In genomic region chr3:119637679-119638525, GRCh38 we compare ENCODE assay signal across 9 cellular contexts. TPM values are rescaled to one million over a fixed set of nuclear protein-coding genes. Genes with fewer than 3 reads are reported as not detected.
DNase-seq lines count a peak whose midpoint lies in the region; ATAC-seq and TF ChIP-seq lines count a peak whose summit lies in the region.
"Had no signal": no experiment of that assay in that cellular context is flagged by ENCODE, and none has a peak within 500 bp of the region (broad histone marks: within the 10 kb centered on the region; RNA-seq: fewer than 3 reads in every experiment).

No MANE protein-coding gene starts in this region.

- no peaks in the 10 kb centered on the region for H3K9me3 ChIP-seq in heart right ventricle

- DNase-seq in BJ (ENCODE audit: low read depth) (peak; percentile 87), heart right ventricle (no peak), stromal cell of bone marrow (ENCODE audit: low read depth) (peak; percentile 96), left lobe of liver (ENCODE audit: low spot score) (no peak), HEK293T (ENCODE audit: extremely low spot score) (no peak)
- no peak for DNase-seq in activated CD8-positive, alpha-beta T cell treated with anti-CD3 and anti-CD28 coated beads, Interleukin-2, amount 10 ng/mL, durations not matched to agents 7 days and 5 days

- WGBS in heart right ventricle, 2 donors = 45 to 49% methylated on average over 7 of the region's 7 CpGs

- H3K4me3 ChIP-seq in BJ (ENCODE audit: low read depth, low read length) = no peak overlapping the region
- H3K4me3 ChIP-seq in heart right ventricle = peak overlapping the region in 4 of 10 donors; percentile 4 to 14 (median 10)

- H3K27me3 Mint-ChIP-seq in activated CD8-positive, alpha-beta T cell treated with anti-CD3 and anti-CD28 coated beads, Interleukin-2, amount 10 ng/mL, durations not matched to agents 7 days and 5 days (ENCODE audit: low read depth) = peaks cover under 1% of the 10 kb centered on the region

- peak; percentile 32 for ATAC-seq in GM19351 (IDR thresholded peaks at IDR 0.05; ENCODE audit: unreplicated experiment)
- peak; percentile 45 for ATAC-seq in HG03354 (IDR thresholded peaks at IDR 0.05; ENCODE audit: poor library complexity, severe bottlenecking, unreplicated experiment)
- peak; percentile 34 for ATAC-seq in activated CD8-positive, alpha-beta T cell treated with anti-CD3 and anti-CD28 coated beads, Interleukin-2, amount 10 ng/mL, durations not matched to agents 7 days and 5 days
- peak; percentile 25 to 76 (median 51) for ATAC-seq in heart right ventricle
- ATAC-seq in left lobe of liver = no peak

- no peaks in the 10 kb centered on the region for H3K27me3 ChIP-seq in BJ (ENCODE audit: control insufficient read depth, insufficient read depth, low read length)
- no peaks in the 10 kb centered on the region for H3K27me3 ChIP-seq in heart right ventricle

- H3K27ac ChIP-seq in heart right ventricle = peak overlapping the region; percentile 71 to 94 (median 88)

- TF ChIP-seq CTCF in BJ (IDR thresholded peaks at IDR 0.05; ENCODE audit: insufficient read depth, low read depth, low read length) (no peak), heart right ventricle (IDR thresholded peaks at IDR 0.05) (no peak)

- intact Hi-C loops in heart right ventricle (cut with DNase I) = loop anchor here in 5 of 10 donors (5.0 kb wide), 3 partner anchors 34 to 61 kb away; partner anchors contain the start of genes PLA1A (in 3 of the 5) and ADPRH (in 2 of the 5)

- no peaks in the 10 kb centered on the region for H3K9me3 Mint-ChIP-seq in activated CD8-positive, alpha-beta T cell treated with anti-CD3 and anti-CD28 coated beads, Interleukin-2, amount 10 ng/mL, durations not matched to agents 7 days and 5 days (ENCODE audit: insufficient read depth)

- POLR2A ChIA-PET in BJ (lab: Charles Lee) = interaction anchor here (0.6 kb wide), 1 partner anchor 506 kb away, joined by 4 read pairs; no protein-coding TSS in a partner anchor
- POLR2A ChIA-PET in activated CD8-positive, alpha-beta T cell treated with anti-CD3 and anti-CD28 coated beads, Interleukin-2, amount 10 ng/mL, durations not matched to agents 7 days and 5 days (lab: Charles Lee) = interaction anchor here (1.0 kb wide), 1 partner anchor 9 kb away, joined by 3 read pairs; no protein-coding TSS in a partner anchor
- POLR2A ChIA-PET in HEK293T (lab: Yijun Ruan, JAX) = interaction anchor here (0.7 to 1.5 kb wide), 3 partner anchors 11 to 139 kb away, joined by 3 to 4 read pairs (median 3); partner anchors contain the start of gene TIMMDC1

- no peak overlapping the region for H3K4me3 Mint-ChIP-seq in activated CD8-positive, alpha-beta T cell treated with anti-CD3 and anti-CD28 coated beads, Interleukin-2, amount 10 ng/mL, durations not matched to agents 7 days and 5 days

- peaks cover 31% of the 10 kb centered on the region for H3K36me3 Mint-ChIP-seq in activated CD8-positive, alpha-beta T cell treated with anti-CD3 and anti-CD28 coated beads, Interleukin-2, amount 10 ng/mL, durations not matched to agents 7 days and 5 days (ENCODE audit: low read depth)

- CTCF ChIA-PET in BJ (lab: Yijun Ruan, JAX) = no interaction called here
- CTCF ChIA-PET in activated CD8-positive, alpha-beta T cell treated with anti-CD3 and anti-CD28 coated beads, Interleukin-2, amount 10 ng/mL, durations not matched to agents 7 days and 5 days (lab: Charles Lee) = interaction anchor here (1.0 kb wide), 1 partner anchor 79 kb away, joined by 3 read pairs; no protein-coding TSS in a partner anchor
- CTCF ChIA-PET in HEK293T (lab: Yijun Ruan, JAX) = no interaction called here

- peak overlapping the region; percentile 92 for H3K27ac Mint-ChIP-seq in activated CD8-positive, alpha-beta T cell treated with anti-CD3 and anti-CD28 coated beads, Interleukin-2, amount 10 ng/mL, durations not matched to agents 7 days and 5 days

- peaks cover 12 to 68% (median 56%) of the 10 kb centered on the region in 9 donors for H3K4me1 ChIP-seq in heart right ventricle

- no peaks in the 10 kb centered on the region for H3K36me3 ChIP-seq in BJ (ENCODE audit: control insufficient read depth, insufficient read depth, low read length)
- H3K36me3 ChIP-seq in heart right ventricle = peaks cover 0 to 36% (median 20%) of the 10 kb centered on the region in 9 donors

- H3K4me1 Mint-ChIP-seq in activated CD8-positive, alpha-beta T cell treated with anti-CD3 and anti-CD28 coated beads, Interleukin-2, amount 10 ng/mL, durations not matched to agents 7 days and 5 days (ENCODE audit: low read depth) = peaks cover 31% of the 10 kb centered on the region

TF ChIP-seq in HEK293T, 16 proteins besides CTCF, POLR2A, EP300 and RAD21:
- TF ChIP-seq ELF4 (IDR thresholded peaks at IDR 0.05) (no peak), ZNF384 (IDR thresholded peaks at IDR 0.05) (no peak), L3MBTL2 (conservative IDR thresholded peaks at IDR 0.05) (no peak), TARDBP (IDR thresholded peaks at IDR 0.05) (no peak), HDGF (IDR thresholded peaks at IDR 0.05; ENCODE audit: borderline replicate concordance) (no peak), LEF1 (IDR thresholded peaks at IDR 0.05; ENCODE audit: borderline replicate concordance) (no peak), SP1 (IDR thresholded peaks at IDR 0.05) (no peak), FOXK2 (IDR thresholded peaks at IDR 0.05) (no peak), NFRKB (IDR thresholded peaks at IDR 0.05) (no peak), CTBP1 (IDR thresholded peaks at IDR 0.05; ENCODE audit: borderline replicate concordance) (no peak), ARNT (IDR thresholded peaks at IDR 0.05) (no peak)

RNA-seq across cellular contexts. Expression of gene POPDC2, which starts 22.5 kb away (rescaled TPM):
- polyA plus RNA-seq in BJ (2011; rRNA removed) = 1.9 and 2.3 TPM in 2 replicates
- 2.0 and 4.5 TPM in 2 replicates for polyA minus RNA-seq in BJ (2011; rRNA and poly(A)+ RNA removed)
- total RNA-seq in activated CD8-positive, alpha-beta T cell treated with anti-CD3 and anti-CD28 coated beads, Interleukin-2, amount 10 ng/mL, durations not matched to agents 7 days and 5 days = 1 to 10 TPM; 3.3 to 4.8 TPM
- total RNA-seq in heart right ventricle = 100 to 1,000 TPM; 598 to 928 (median 732) TPM
- 100 to 1,000 TPM; 351 to 805 TPM for polyA plus RNA-seq in heart right ventricle
- total RNA-seq in left lobe of liver = 0.65 TPM
- total RNA-seq: NCI-H460 had no signal

RNA-seq across cellular contexts. Expression of gene COX17, which starts 39.3 kb away (rescaled TPM):
- polyA plus RNA-seq in BJ (2011; rRNA removed) (42.0 and 48.1 TPM in 2 replicates), heart right ventricle (100 to 1,000 TPM; 228 to 733 TPM)
- polyA minus RNA-seq in BJ (2011; rRNA and poly(A)+ RNA removed) = 6.8 and 7.7 TPM in 2 replicates
- 10 to 100 TPM; 62.0 to 71.5 TPM for total RNA-seq in activated CD8-positive, alpha-beta T cell treated with anti-CD3 and anti-CD28 coated beads, Interleukin-2, amount 10 ng/mL, durations not matched to agents 7 days and 5 days
- total RNA-seq in heart right ventricle (100 to 1,000 TPM in 6 of 10 donors, 10 to 100 TPM in 4; 76.2 to 175 (median 107) TPM), left lobe of liver (31.0 TPM)

RNA-seq across cellular contexts. Expression of gene PLA1A, which starts 40.2 kb away (rescaled TPM):
- not detected in 2 replicates for polyA plus RNA-seq in BJ (2011; rRNA removed)
- not detected in 2 replicates for polyA minus RNA-seq in BJ (2011; rRNA and poly(A)+ RNA removed)
- total RNA-seq in activated CD8-positive, alpha-beta T cell treated with anti-CD3 and anti-CD28 coated beads, Interleukin-2, amount 10 ng/mL, durations not matched to agents 7 days and 5 days = not detected
- total RNA-seq in heart right ventricle = 10 to 100 TPM in 1 of 10 donors, 1 to 10 TPM in 6, under 1 TPM in 3; 0.55 to 19.3 (median 1.9) TPM
- 1 to 10 TPM; 1.1 to 3.7 TPM for polyA plus RNA-seq in heart right ventricle
- 13.5 TPM for total RNA-seq in left lobe of liver
- total RNA-seq: NCI-H460 had no signal

RNA-seq across cellular contexts. Expression of gene ADPRH, which starts 58.6 kb away (rescaled TPM):
- 1.6 and 2.1 TPM in 2 replicates for polyA plus RNA-seq in BJ (2011; rRNA removed)
- polyA minus RNA-seq in BJ (2011; rRNA and poly(A)+ RNA removed) = 1.2 and 1.7 TPM in 2 replicates
- total RNA-seq in activated CD8-positive, alpha-beta T cell treated with anti-CD3 and anti-CD28 coated beads, Interleukin-2, amount 10 ng/mL, durations not matched to agents 7 days and 5 days = 1 to 10 TPM; 3.2 to 3.8 TPM
- total RNA-seq in heart right ventricle = 10 to 100 TPM in 6 of 10 donors, 1 to 10 TPM in 4; 7.5 to 16.9 (median 12.6) TPM
- polyA plus RNA-seq in heart right ventricle = 1 to 10 TPM; 5.6 to 7.9 TPM
- total RNA-seq in left lobe of liver = 4.1 TPM

Comparison
In these comparisons a context has a peak if more than half of its experiments do, and no peak if none do; other contexts are left out.
1. DNase-seq: peak in BJ (single experiment) and stromal cell of bone marrow (single experiment); none in activated CD8-positive, alpha-beta T cell treated with anti-CD3 and anti-CD28 coated beads, Interleukin-2, amount 10 ng/mL, durations not matched to agents 7 days and 5 days (single experiment), heart right ventricle (0 of 2), left lobe of liver (single experiment) and HEK293T (single experiment).
2. RNA of gene POPDC2, which starts 22.5 kb away (total RNA-seq): 598 to 928 TPM in heart right ventricle; 3.3 to 4.8 TPM in activated CD8-positive, alpha-beta T cell treated with anti-CD3 and anti-CD28 coated beads, Interleukin-2, amount 10 ng/mL, durations not matched to agents 7 days and 5 days and 0.65 TPM in left lobe of liver (single experiment); every median in the first group is over 100 times any median in the second.